Comparison of ENCODE assay signal across 1 cellular context in the genomic region with DNA sequence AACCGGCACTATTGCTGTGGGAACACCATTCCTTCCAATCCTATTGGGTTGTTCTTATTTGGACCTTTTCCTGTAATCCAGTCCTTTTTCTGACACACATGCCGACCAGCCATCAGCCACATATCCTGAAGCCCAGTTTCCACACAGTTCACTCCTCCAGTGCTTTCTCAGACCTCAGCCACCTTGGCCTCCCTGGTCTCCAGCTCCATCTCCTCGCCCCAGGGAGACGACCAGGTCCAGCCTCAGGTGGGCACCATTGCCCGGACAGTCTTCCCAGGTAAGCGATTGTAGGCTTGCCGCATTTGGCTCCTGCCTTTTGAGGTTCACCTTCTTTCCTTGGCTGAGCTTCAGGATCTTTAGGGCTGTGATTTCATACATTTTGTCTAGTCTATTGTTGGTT.
TF ChIP-seq lines count a peak whose summit lies in the region.

No MANE protein-coding gene starts in this region.

TF ChIP-seq in H1, 55 proteins besides CTCF, POLR2A, EP300 and RAD21:
- TF ChIP-seq GTF2F1 (IDR thresholded peaks at IDR 0.05; ENCODE audit: borderline replicate concordance, low read depth, low read length) (no peak), CEBPB (IDR thresholded peaks at IDR 0.05; ENCODE audit: low read depth, low read length) (no peak), SUZ12 (IDR thresholded peaks at IDR 0.05; ENCODE audit: low read length) (no peak), JUN (IDR thresholded peaks at IDR 0.05; ENCODE audit: low read depth, low read length) (no peak), SIX5 (IDR thresholded peaks at IDR 0.05; ENCODE audit: low read depth, low read length) (no peak), NRF1 (IDR thresholded peaks at IDR 0.05; ENCODE audit: low read depth, low read length) (no peak), EZH2 (IDR thresholded peaks at IDR 0.05; ENCODE audit: low read depth, low read length, severe bottlenecking) (no peak), YY1 (IDR thresholded peaks at IDR 0.05; ENCODE audit: low read depth, low read length) (no peak), HDAC2 (IDR thresholded peaks at IDR 0.05; ENCODE audit: borderline replicate concordance in 1 of 2, low read depth in 2 of 2, low read length in 2 of 2) (no peak), BACH1 (IDR thresholded peaks at IDR 0.05; ENCODE audit: low read length) (no peak), GABPA (IDR thresholded peaks at IDR 0.05; ENCODE audit: borderline replicate concordance, insufficient read depth, low read length) (no peak), SP2 (IDR thresholded peaks at IDR 0.05; ENCODE audit: low read length) (no peak), SAP30 (IDR thresholded peaks at IDR 0.05; ENCODE audit: insufficient read depth, insufficient replicate concordance, low read length) (no peak), CTBP2 (IDR thresholded peaks at IDR 0.05; ENCODE audit: borderline replicate concordance, insufficient read depth, insufficient read length, low read length) (no peak), ZNF274 (IDR thresholded peaks at IDR 0.05; ENCODE audit: borderline replicate concordance, extremely low read depth, low read length) (no peak), TAF1 (IDR thresholded peaks at IDR 0.05; ENCODE audit: low read depth, low read length) (no peak)
- TF ChIP-seq, protein P1, sequence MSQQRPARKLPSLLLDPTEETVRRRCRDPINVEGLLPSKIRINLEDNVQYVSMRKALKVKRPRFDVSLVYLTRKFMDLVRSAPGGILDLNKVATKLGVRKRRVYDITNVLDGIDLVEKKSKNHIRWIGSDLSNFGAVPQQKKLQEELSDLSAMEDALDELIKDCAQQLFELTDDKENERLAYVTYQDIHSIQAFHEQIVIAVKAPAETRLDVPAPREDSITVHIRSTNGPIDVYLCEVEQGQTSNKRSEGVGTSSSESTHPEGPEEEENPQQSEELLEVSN (IDR thresholded peaks at IDR 0.05): no peak
